ENCODE assay signal across 5 cellular contexts in genomic region chr5:141102070-141102469, GRCh38. TPM values are rescaled to one million over a fixed set of nuclear protein-coding genes. Genes with fewer than 3 reads are reported as not detected.
"Had no signal": no experiment of that assay in that cellular context is flagged by ENCODE, and none has a peak within 500 bp of the region (broad histone marks: within the 10 kb centered on the region; RNA-seq: fewer than 3 reads in every experiment).

No MANE protein-coding gene starts in this region.

RNA-seq across cellular contexts. Expression of gene PCDHB3, which starts 1.8 kb away (rescaled TPM):
- total RNA-seq: HT-29, HT1080, K562 had no signal
- polyA plus RNA-seq: IgD-negative memory B cell, K562 had no signal

RNA-seq across cellular contexts. Expression of gene PCDHB2, which starts 7.7 kb away (rescaled TPM):
- total RNA-seq: HT-29 had no signal
- polyA plus RNA-seq: IgD-negative memory B cell had no signal

RNA-seq across cellular contexts. Expression of gene PCDHB4, which starts 19.5 kb away (rescaled TPM):
- total RNA-seq: HT-29, HT1080, IMR-90, K562 had no signal
- polyA plus RNA-seq: IgD-negative memory B cell, K562 had no signal

RNA-seq across cellular contexts. Expression of gene PCDHB5, which starts 32.9 kb away (rescaled TPM):
- total RNA-seq: HT-29, K562 had no signal
- polyA plus RNA-seq: IgD-negative memory B cell, K562 had no signal

RNA-seq across cellular contexts. Expression of gene PCDHB6, which starts 47.8 kb away (rescaled TPM):
- total RNA-seq: HT-29, K562 had no signal
- polyA plus RNA-seq: IgD-negative memory B cell, K562 had no signal
